ENCODE assay signal across 39 cellular contexts in genomic region chr5:150676578-150676977, GRCh38. TPM values are rescaled to one million over a fixed set of nuclear protein-coding genes. Genes with fewer than 3 reads are reported as not detected.
"Had no signal": no experiment of that assay in that cellular context is flagged by ENCODE, and none has a peak within 500 bp of the region (broad histone marks: within the 10 kb centered on the region; RNA-seq: fewer than 3 reads in every experiment).

No MANE protein-coding gene starts in this region.

- H3K27me3 Mint-ChIP-seq: activated naive CD4-positive, alpha-beta T cell treated with anti-CD3 and anti-CD28 coated beads, Interleukin-2, amount 50 U/mL, for 24 hours; activated naive CD8-positive, alpha-beta T cell; activated naive CD8-positive, alpha-beta T cell treated with anti-CD3 and anti-CD28 coated beads, Interleukin-2, amount 10 ng/mL, durations not matched to agents 7 days and 5 days; activated T-helper 17 cell treated with anti-CD3 and anti-CD28 coated beads, Interleukin-2, amount 50 U/mL, for 72 hours; central memory CD8-positive, alpha-beta T cell had no signal

- H3K9me3 ChIP-seq: adrenal gland, ascending aorta, body of pancreas, breast epithelium had no signal

- H3K4me1 Mint-ChIP-seq: activated naive CD8-positive, alpha-beta T cell treated with anti-CD3 and anti-CD28 coated beads, Interleukin-2, amount 10 ng/mL, durations not matched to agents 7 days and 5 days; activated T-helper 17 cell treated with anti-CD3 and anti-CD28 coated beads, Interleukin-2, amount 50 U/mL, for 72 hours had no signal

- H3K36me3 Mint-ChIP-seq: activated naive CD4-positive, alpha-beta T cell treated with anti-CD3 and anti-CD28 coated beads, Interleukin-2, amount 10 ng/mL, durations not matched to agents 7 days and 5 days; activated naive CD4-positive, alpha-beta T cell treated with anti-CD3 and anti-CD28 coated beads, Interleukin-2, amount 50 U/mL, for 72 hours; activated naive CD8-positive, alpha-beta T cell treated with anti-CD3 and anti-CD28 coated beads for 36 hours; brain had no signal

- DNase-seq: activated effector memory CD4-positive, alpha-beta T cell treated with anti-CD3 and anti-CD28 coated beads, Interleukin-2, amount 50 U/mL, for 16 hours; activated effector memory CD4-positive, alpha-beta T cell treated with Interleukin-2 at 50 U/mL for 16 hours; activated gamma-delta T cell; activated gamma-delta T cell treated with Interleukin-2 at 50 U/mL for 16 hours; activated naive CD4-positive, alpha-beta T cell; activated naive CD4-positive, alpha-beta T cell treated with anti-CD3 and anti-CD28 coated beads for 36 hours; activated naive CD4-positive, alpha-beta T cell treated with anti-CD3 and anti-CD28 coated beads, Interleukin-2, amount 10 ng/mL, durations not matched to agents 7 days and 5 days; activated naive CD4-positive, alpha-beta T cell treated with anti-CD3 and anti-CD28 coated beads, Interleukin-2, amount 50 U/mL, for 16 hours; activated naive CD4-positive, alpha-beta T cell treated with Interleukin-2 at 50 U/mL for 16 hours; activated naive CD8-positive, alpha-beta T cell treated with anti-CD3 and anti-CD28 coated beads for 36 hours; activated naive CD8-positive, alpha-beta T cell treated with anti-CD3 and anti-CD28 coated beads, Interleukin-2, amount 10 ng/mL, durations not matched to agents 7 days and 5 days; activated naive CD8-positive, alpha-beta T cell treated with anti-CD3 and anti-CD28 coated beads, Interleukin-2, amount 50 U/mL, for 24 hours; activated T-cell treated with anti-CD3 and anti-CD28 coated beads, Interleukin-2, amount 50 U/mL, for 1 hour; activated T-cell treated with anti-CD3 and anti-CD28 coated beads, Interleukin-2, amount 50 U/mL, for 24 hours; activated T-cell treated with anti-CD3 and anti-CD28 coated beads, Interleukin-2, amount 50 U/mL, for 4 hours; activated T-cell treated with anti-CD3 and anti-CD28 coated beads, Interleukin-2, amount 50 U/mL, for 48 hours; activated T-cell treated with anti-CD3 and anti-CD28 coated beads, Interleukin-2, amount 50 U/mL, for 72 hours; amniotic stem cell; amygdala; anterior cingulate cortex; aorta; body of pancreas; brain microvascular endothelial cell; caudate nucleus; central memory CD4-positive, alpha-beta T cell; cerebellar nuclear complex had no signal

- H3K4me3 ChIP-seq: adrenal gland, ascending aorta, body of pancreas, breast epithelium, cardiac muscle cell had no signal

- ATAC-seq: activated naive CD4-positive, alpha-beta T cell treated with anti-CD3 and anti-CD28 coated beads, Interleukin-2, amount 50 U/mL, for 72 hours; activated naive CD8-positive, alpha-beta T cell treated with anti-CD3 and anti-CD28 coated beads, Interleukin-2, amount 50 U/mL, for 24 hours; activated T-cell treated with anti-CD3 and anti-CD28 coated beads, Interleukin-2, amount 50 U/mL, for 4 hours; activated T-cell treated with anti-CD3 and anti-CD28 coated beads, Interleukin-2, amount 50 U/mL, for 72 hours; activated T-helper 17 cell treated with anti-CD3 and anti-CD28 coated beads, Interleukin-2, amount 50 U/mL, for 72 hours; body of pancreas had no signal

- H3K27ac ChIP-seq: adrenal gland, body of pancreas, brain microvascular endothelial cell, breast epithelium, cardiac muscle cell had no signal

- H3K27me3 ChIP-seq: adrenal gland, ascending aorta, breast epithelium, cardiac muscle cell had no signal

- H3K27ac Mint-ChIP-seq: activated naive CD4-positive, alpha-beta T cell treated with anti-CD3 and anti-CD28 coated beads for 36 hours; activated naive CD4-positive, alpha-beta T cell treated with anti-CD3 and anti-CD28 coated beads, Interleukin-2, amount 10 ng/mL, durations not matched to agents 7 days and 5 days; activated naive CD4-positive, alpha-beta T cell treated with anti-CD3 and anti-CD28 coated beads, Interleukin-2, amount 50 U/mL, for 24 hours; activated naive CD8-positive, alpha-beta T cell; activated naive CD8-positive, alpha-beta T cell treated with anti-CD3 and anti-CD28 coated beads for 36 hours; activated naive CD8-positive, alpha-beta T cell treated with anti-CD3 and anti-CD28 coated beads, Interleukin-2, amount 10 ng/mL, durations not matched to agents 7 days and 5 days; activated naive CD8-positive, alpha-beta T cell treated with anti-CD3 and anti-CD28 coated beads, Interleukin-2, amount 50 U/mL, for 24 hours; activated T-cell treated with anti-CD3 and anti-CD28 coated beads, Interleukin-2, amount 50 U/mL, for 24 hours; activated T-cell treated with anti-CD3 and anti-CD28 coated beads, Interleukin-2, amount 50 U/mL, for 72 hours; activated T-helper 1 cell treated with anti-CD3 and anti-CD28 coated beads, Interleukin-12 subunit alpha, Interleukin-12 subunit beta, Interleukin-2, Interleukin-4 antibody, amounts not matched to agents 30 ng/mL and 10 ng/mL and 1 ng/mL, durations not matched to agents 14 hours and 24 hours and 36 hours; activated T-helper 17 cell treated with anti-CD3 and anti-CD28 coated beads, Interleukin-2, amount 50 U/mL, for 72 hours; activated T-helper 2 cell treated with anti-CD3 and anti-CD28 coated beads, Interferon-gamma antibody, Interleukin-2, Interleukin-4, amounts not matched to agents 10 μg/mL and 5 μg/mL and 100 μg/mL, durations not matched to agents 14 hours and 24 hours and 36 hours; brain had no signal

- H3K4me3 Mint-ChIP-seq: activated naive CD4-positive, alpha-beta T cell treated with anti-CD3 and anti-CD28 coated beads for 36 hours; activated naive CD4-positive, alpha-beta T cell treated with anti-CD3 and anti-CD28 coated beads, Interleukin-2, amount 10 ng/mL, durations not matched to agents 7 days and 5 days; activated naive CD4-positive, alpha-beta T cell treated with anti-CD3 and anti-CD28 coated beads, Interleukin-2, amount 50 U/mL, for 24 hours; activated naive CD8-positive, alpha-beta T cell; activated naive CD8-positive, alpha-beta T cell treated with anti-CD3 and anti-CD28 coated beads for 36 hours; activated naive CD8-positive, alpha-beta T cell treated with anti-CD3 and anti-CD28 coated beads, Interleukin-2, amount 10 ng/mL, durations not matched to agents 7 days and 5 days; activated naive CD8-positive, alpha-beta T cell treated with anti-CD3 and anti-CD28 coated beads, Interleukin-2, amount 50 U/mL, for 24 hours; activated T-cell treated with anti-CD3 and anti-CD28 coated beads, Interleukin-2, amount 50 U/mL, for 24 hours; activated T-cell treated with anti-CD3 and anti-CD28 coated beads, Interleukin-2, amount 50 U/mL, for 4 hours; activated T-cell treated with anti-CD3 and anti-CD28 coated beads, Interleukin-2, amount 50 U/mL, for 72 hours; activated T-helper 1 cell treated with anti-CD3 and anti-CD28 coated beads, Interleukin-12 subunit alpha, Interleukin-12 subunit beta, Interleukin-2, Interleukin-4 antibody, amounts not matched to agents 30 ng/mL and 10 ng/mL and 1 ng/mL, durations not matched to agents 14 hours and 24 hours and 36 hours; activated T-helper 17 cell treated with anti-CD3 and anti-CD28 coated beads, Interleukin-2, amount 50 U/mL, for 72 hours; brain; central memory CD8-positive, alpha-beta T cell had no signal

- H3K9me3 Mint-ChIP-seq: activated naive CD4-positive, alpha-beta T cell treated with anti-CD3 and anti-CD28 coated beads for 36 hours; activated naive CD4-positive, alpha-beta T cell treated with anti-CD3 and anti-CD28 coated beads, Interleukin-2, amount 10 ng/mL, durations not matched to agents 7 days and 5 days; activated naive CD4-positive, alpha-beta T cell treated with anti-CD3 and anti-CD28 coated beads, Interleukin-2, amount 50 U/mL, for 24 hours; activated naive CD4-positive, alpha-beta T cell treated with anti-CD3 and anti-CD28 coated beads, Interleukin-2, amount 50 U/mL, for 72 hours; activated naive CD8-positive, alpha-beta T cell treated with anti-CD3 and anti-CD28 coated beads for 36 hours; activated naive CD8-positive, alpha-beta T cell treated with anti-CD3 and anti-CD28 coated beads, Interleukin-2, amount 10 ng/mL, durations not matched to agents 7 days and 5 days; activated naive CD8-positive, alpha-beta T cell treated with anti-CD3 and anti-CD28 coated beads, Interleukin-2, amount 50 U/mL, for 24 hours; activated T-cell treated with anti-CD3 and anti-CD28 coated beads, Interleukin-2, amount 50 U/mL, for 24 hours; activated T-cell treated with anti-CD3 and anti-CD28 coated beads, Interleukin-2, amount 50 U/mL, for 4 hours; activated T-cell treated with anti-CD3 and anti-CD28 coated beads, Interleukin-2, amount 50 U/mL, for 72 hours; activated T-helper 1 cell treated with anti-CD3 and anti-CD28 coated beads, Interleukin-12 subunit alpha, Interleukin-12 subunit beta, Interleukin-2, Interleukin-4 antibody, amounts not matched to agents 30 ng/mL and 10 ng/mL and 1 ng/mL, durations not matched to agents 14 hours and 24 hours and 36 hours; activated T-helper 17 cell treated with anti-CD3 and anti-CD28 coated beads, Interleukin-2, amount 50 U/mL, for 72 hours; activated T-helper 2 cell treated with anti-CD3 and anti-CD28 coated beads, Interferon-gamma antibody, Interleukin-2, Interleukin-4, amounts not matched to agents 10 μg/mL and 5 μg/mL and 100 μg/mL, durations not matched to agents 14 hours and 24 hours and 36 hours; brain; central memory CD8-positive, alpha-beta T cell had no signal

- H3K36me3 ChIP-seq: adrenal gland, ascending aorta, brain microvascular endothelial cell, breast epithelium, cardiac muscle cell had no signal

RNA-seq across cellular contexts. Expression of gene MYOZ3, which starts 15.5 kb away (rescaled TPM):
- total RNA-seq: bronchial epithelial cell had no signal

RNA-seq across cellular contexts. Expression of gene SYNPO, which starts 36.1 kb away (rescaled TPM):
- total RNA-seq: activated T-helper 1 cell treated with anti-CD3 and anti-CD28 coated beads, Interleukin-12 subunit alpha, Interleukin-12 subunit beta, Interleukin-2, Interleukin-4 antibody, amounts not matched to agents 30 ng/mL and 10 ng/mL and 1 ng/mL, durations not matched to agents 14 hours and 24 hours and 36 hours had no signal
